8 cellular contexts compared by ENCODE assay signal in genomic region chr17:72985882-72986720, GRCh38.
DNase-seq lines count a peak whose midpoint lies in the region; TF ChIP-seq lines count a peak whose summit lies in the region.

No MANE protein-coding gene starts in this region.

- CTCF ChIA-PET in GM10248 (lab: Yijun Ruan, JAX) = interaction anchor here (0.6 to 3.8 kb wide), 48 partner anchors 9 to 956 kb away, joined by 3 to 38 read pairs (median 5); partner anchors contain the start of gene SSTR2

- DNase-seq in GM10248 (ENCODE audit: extremely low spot score) (peak; percentile 87), HFF-Myc (ENCODE audit: extremely low read depth, low read depth) (no peak), NCI-H1092 (lab: John Stamatoyannopoulos, UW) (peak; percentile 61), astrocyte of the spinal cord (ENCODE audit: low read depth, low spot score) (peak; percentile 67), iPS DF 19.7 (ENCODE audit: low read depth, low spot score) (peak; percentile 69), spleen (peak; percentile 80), DMS114 treated with DMSO at 0.1 percent for 48 hours (lab: John Stamatoyannopoulos, UW; ENCODE audit: unreplicated experiment) (no peak)
- DNase-seq in T-helper 2 cell treated with Interferon-gamma antibody and Interleukin-4, amounts not matched to agents 5 μg/mL and 100 μg/mL, for 36 hours (ENCODE audit: low spot score) = peak; percentile 40

- peaks cover 1% of the 10 kb centered on the region for H3K4me1 Mint-ChIP-seq in T-helper 2 cell treated with Interferon-gamma antibody and Interleukin-4, amounts not matched to agents 5 μg/mL and 100 μg/mL, for 36 hours (ENCODE audit: low read depth)

- intact Hi-C loops in spleen (cut with DNase I; ENCODE audit: low total_unique reads) = loop anchor here (10.0 kb wide), 2 partner anchors 169 to 261 kb away; no protein-coding TSS in a partner anchor

- no peaks in the 10 kb centered on the region for H3K27me3 ChIP-seq in spleen (replicated peaks in 1 of 7)

- H3K27ac Mint-ChIP-seq in T-helper 2 cell treated with Interferon-gamma antibody and Interleukin-4, amounts not matched to agents 5 μg/mL and 100 μg/mL, for 36 hours = no peak overlapping the region

- no peak for TF ChIP-seq POLR2A in spleen (IDR thresholded peaks at IDR 0.05)

- in situ Hi-C loops in astrocyte of the spinal cord (cut with HindIII; ENCODE audit: low sequenced_read_pairs) = no loop called here

- TF ChIP-seq CTCF in GM10248 (IDR thresholded peaks at IDR 0.05; ENCODE audit: control extremely low read depth, extremely low read depth, low read depth, missing control alignments) = peak; percentile 72
- peak; percentile 83 for TF ChIP-seq CTCF in HFF-Myc (IDR thresholded peaks at IDR 0.05; ENCODE audit: low read depth, low read length, missing control alignments)
- peak; percentile 82 for TF ChIP-seq CTCF in astrocyte of the spinal cord (IDR thresholded peaks at IDR 0.05; ENCODE audit: low read depth, low read length)
- peak; percentile 40 to 89 (median 74) for TF ChIP-seq CTCF in spleen (IDR thresholded peaks at IDR 0.05 in 8 of 11, conservative IDR thresholded peaks at IDR 0.05 in 3 of 11)

- no peaks in the 10 kb centered on the region for H3K9me3 Mint-ChIP-seq in T-helper 2 cell treated with Interferon-gamma antibody and Interleukin-4, amounts not matched to agents 5 μg/mL and 100 μg/mL, for 36 hours

- H3K36me3 ChIP-seq in spleen = no peaks in the 10 kb centered on the region

- no peaks in the 10 kb centered on the region for H3K9me3 ChIP-seq in spleen

- H3K27ac ChIP-seq in spleen = peak overlapping the region in 1 of 8 donors; percentile 4

- no peaks in the 10 kb centered on the region for H3K27me3 Mint-ChIP-seq in T-helper 2 cell treated with Interferon-gamma antibody and Interleukin-4, amounts not matched to agents 5 μg/mL and 100 μg/mL, for 36 hours (ENCODE audit: low read depth)

- no peaks in the 10 kb centered on the region for H3K36me3 Mint-ChIP-seq in T-helper 2 cell treated with Interferon-gamma antibody and Interleukin-4, amounts not matched to agents 5 μg/mL and 100 μg/mL, for 36 hours (ENCODE audit: low read depth)

- POLR2A ChIA-PET in GM10248 (lab: Yijun Ruan, JAX) = interaction anchor here (0.6 to 1.1 kb wide), 3 partner anchors 82 to 240 kb away, joined by 3 to 4 read pairs (median 3); no protein-coding TSS in a partner anchor

- H3K4me3 Mint-ChIP-seq in T-helper 2 cell treated with Interferon-gamma antibody and Interleukin-4, amounts not matched to agents 5 μg/mL and 100 μg/mL, for 36 hours = no peak overlapping the region

- 43 to 58% (median 46%) methylated on average over 11 of the region's 11 CpGs for WGBS in spleen, 5 donors

- H3K4me3 ChIP-seq in HFF-Myc (replicated peaks; ENCODE audit: low read depth, low read length) (no peak overlapping the region), astrocyte of the spinal cord (ENCODE audit: low read depth, low read length) (no peak overlapping the region), spleen (no peak overlapping the region)

- H3K4me1 ChIP-seq in spleen = peaks cover 0 to 15% (median 5%) of the 10 kb centered on the region in 6 donors

Comparison
In these comparisons a context has a peak if more than half of its experiments do, and no peak if none do; other contexts are left out.
1. DNase-seq: peak in GM10248 (single experiment), NCI-H1092 (single experiment), T-helper 2 cell treated with Interferon-gamma antibody and Interleukin-4, amounts not matched to agents 5 μg/mL and 100 μg/mL, for 36 hours (single experiment), astrocyte of the spinal cord (single experiment), iPS DF 19.7 (single experiment) and spleen (single experiment); none in HFF-Myc (single experiment) and DMS114 treated with DMSO at 0.1 percent for 48 hours (single experiment).
2. Peak in every context shown above with its lines, with median percentiles within 50 percentile points of each other: CTCF ChIP-seq.